Comparison of ENCODE assay signal across 1 cellular context in genomic region chr6:28353981-28354676, GRCh38.
TF ChIP-seq lines count a peak whose summit lies in the region.

No MANE protein-coding gene starts in this region.

TF ChIP-seq in K562, 482 proteins besides CTCF, POLR2A, EP300 and RAD21 (continued from another document and continues in another):
- TF ChIP-seq ZNF780A (CRISPR knock-in tag; IDR thresholded peaks at IDR 0.05) = peak; percentile 65; the same call in 1 of the 2 replicates
- peak; percentile 28; the same call in 1 of the 2 replicates for TF ChIP-seq CTBP1 (IDR thresholded peaks at IDR 0.05; ENCODE audit: borderline replicate concordance)
- no peak for TF ChIP-seq PHF21A (IDR thresholded peaks at IDR 0.05; ENCODE audit: borderline replicate concordance, low read depth)
- TF ChIP-seq MTA3 (IDR thresholded peaks at IDR 0.05; ENCODE audit: borderline replicate concordance) = peak; percentile 80; the same call in 1 of the 2 replicates
- TF ChIP-seq ZNF75A (CRISPR knock-in tag; IDR thresholded peaks at IDR 0.05) = peak; percentile 85
- no peak for TF ChIP-seq ZNF740 (CRISPR knock-in tag; IDR thresholded peaks at IDR 0.05)
- peak in 1 of 2 experiments; percentile 98; a peak in 2 of 4 replicates for TF ChIP-seq ZNF740 (tag; IDR thresholded peaks at IDR 0.05)
- TF ChIP-seq SAFB (IDR thresholded peaks at IDR 0.05; ENCODE audit: borderline replicate concordance, low read depth, low read length) = no peak
- peak; percentile 99 for TF ChIP-seq ZNF584 (CRISPR knock-in tag; IDR thresholded peaks at IDR 0.05; ENCODE audit: low read depth)
- TF ChIP-seq FOXK2 (conservative IDR thresholded peaks at IDR 0.05 in 1 of 2, IDR thresholded peaks at IDR 0.05 in 1 of 2; ENCODE audit: low read depth in 2 of 2) = peak in 1 of 2 experiments; percentile 50; a peak in 2 of 4 replicates
- TF ChIP-seq TAF15 (IDR thresholded peaks at IDR 0.05; ENCODE audit: low read depth, low read length) = no peak
- peak; percentile 99 for TF ChIP-seq KDM2B (CRISPR knock-in tag; IDR thresholded peaks at IDR 0.05)
- TF ChIP-seq SMARCA4 (IDR thresholded peaks at IDR 0.05) = peak; percentile 72; the same call in 1 of the 2 replicates
- TF ChIP-seq ZNF280B (CRISPR knock-in tag; IDR thresholded peaks at IDR 0.05) = peak; percentile 76; the same call in 1 of the 2 replicates
- peak; percentile 99 for TF ChIP-seq DMBX1 (CRISPR knock-in tag; IDR thresholded peaks at IDR 0.05; ENCODE audit: borderline replicate concordance)
- no peak for TF ChIP-seq KAT2B (IDR thresholded peaks at IDR 0.05; ENCODE audit: low read depth, low read length)
- TF ChIP-seq ZBTB49 (CRISPR knock-in tag; IDR thresholded peaks at IDR 0.05; ENCODE audit: borderline replicate concordance) = no peak
- TF ChIP-seq PCBP2 (IDR thresholded peaks at IDR 0.05; ENCODE audit: low read depth, low read length, poor library complexity, severe bottlenecking) = no peak
- TF ChIP-seq NR4A1 (CRISPR knock-in tag; IDR thresholded peaks at IDR 0.05) = peak; percentile 99
- TF ChIP-seq NR4A1 (tag; IDR thresholded peaks at IDR 0.05) = peak; percentile 100
- peak; percentile 77; the same call in 1 of the 2 replicates for TF ChIP-seq KLF10 (CRISPR knock-in tag; IDR thresholded peaks at IDR 0.05)
- TF ChIP-seq SLC30A9 (CRISPR knock-in tag; IDR thresholded peaks at IDR 0.05) = peak; percentile 87; the same call in 1 of the 2 replicates
- TF ChIP-seq RCOR1 (IDR thresholded peaks at IDR 0.05; ENCODE audit: borderline replicate concordance in 1 of 2, low read depth in 2 of 2, low read length in 2 of 2) = peak; percentile 40 to 79; a peak in 1 of 4 replicates
- peak; percentile 40 to 84; a peak in 3 of 4 replicates for TF ChIP-seq TBL1XR1 (IDR thresholded peaks at IDR 0.05; ENCODE audit: low read length in 2 of 2)
- TF ChIP-seq PREB (CRISPR knock-in tag; IDR thresholded peaks at IDR 0.05) = no peak
- TF ChIP-seq KHSRP (IDR thresholded peaks at IDR 0.05) = no peak
- peak; percentile 94 for TF ChIP-seq PHTF2 (CRISPR knock-in tag; IDR thresholded peaks at IDR 0.05)
- TF ChIP-seq PHF20 (IDR thresholded peaks at IDR 0.05; ENCODE audit: partially characterized antibody) = peak; percentile 65
- TF ChIP-seq GTF2A2 (tag; IDR thresholded peaks at IDR 0.05) = peak; percentile 95
- no peak for TF ChIP-seq PTBP1 (IDR thresholded peaks at IDR 0.05; ENCODE audit: low read depth, low read length)
- no peak for TF ChIP-seq BRF1 (IDR thresholded peaks at IDR 0.05; ENCODE audit: borderline replicate concordance, extremely low read depth, insufficient read length)
- TF ChIP-seq HINFP (tag; conservative IDR thresholded peaks at IDR 0.05; ENCODE audit: low read depth) = peak; percentile 97
- TF ChIP-seq AFF1 (IDR thresholded peaks at IDR 0.05; ENCODE audit: low read depth in 1 of 2, partially characterized antibody in 2 of 2) = peak in 1 of 2 experiments; percentile 77
- TF ChIP-seq HDAC8 (tag; IDR thresholded peaks at IDR 0.05) = peak; percentile 99
- peak; percentile 94 for TF ChIP-seq ETV1 (tag; conservative IDR thresholded peaks at IDR 0.05; ENCODE audit: low read depth)
- TF ChIP-seq ELK1 (CRISPR knock-in tag; IDR thresholded peaks at IDR 0.05) = no peak
- TF ChIP-seq ZNF197 (CRISPR knock-in tag; IDR thresholded peaks at IDR 0.05; ENCODE audit: low read depth) = peak; percentile 99
- TF ChIP-seq ZNF354B (CRISPR knock-in tag; IDR thresholded peaks at IDR 0.05) = peak; percentile 97
- TF ChIP-seq ATF3 (IDR thresholded peaks at IDR 0.05) = peak; percentile 64; the same call in 1 of the 2 replicates
- no peak for TF ChIP-seq ATF3 (CRISPR knock-in tag; conservative IDR thresholded peaks at IDR 0.05)
- peak; percentile 91 for TF ChIP-seq ZNF445 (CRISPR knock-in tag; IDR thresholded peaks at IDR 0.05; ENCODE audit: low read depth)
- no peak for TF ChIP-seq ADNP (tag; IDR thresholded peaks at IDR 0.05)
- peak; percentile 31 for TF ChIP-seq TBP (optimal IDR thresholded peaks at IDR 0.05; ENCODE audit: low read depth, low read length)
- TF ChIP-seq TAF1 (IDR thresholded peaks at IDR 0.05; ENCODE audit: control insufficient read depth, extremely low read depth, insufficient read depth, low read length, severe bottlenecking) = peak; percentile 37
- no peak for TF ChIP-seq MCM3 (IDR thresholded peaks at IDR 0.05)
- TF ChIP-seq ZNF232 (CRISPR knock-in tag; IDR thresholded peaks at IDR 0.05) = no peak
- peak; percentile 89 for TF ChIP-seq ZNF707 (CRISPR knock-in tag; conservative IDR thresholded peaks at IDR 0.05)
- no peak for TF ChIP-seq SAP30 (IDR thresholded peaks at IDR 0.05; ENCODE audit: borderline replicate concordance, insufficient read depth, low read depth, low read length, poor library complexity, severe bottlenecking)
- peak; percentile 65 for TF ChIP-seq GABPA (tag; conservative IDR thresholded peaks at IDR 0.05; ENCODE audit: low read depth)
- TF ChIP-seq KDM1A (IDR thresholded peaks at IDR 0.05) = peak; percentile 38 to 70; a peak in 3 of 4 replicates
- TF ChIP-seq ELF2 (CRISPR knock-in tag; IDR thresholded peaks at IDR 0.05) = peak; percentile 90
- no peak for TF ChIP-seq ZBTB5 (IDR thresholded peaks at IDR 0.05)
- TF ChIP-seq HNRNPL (IDR thresholded peaks at IDR 0.05; ENCODE audit: low read depth, low read length) = no peak
